Comparison of ENCODE assay signal across 8 cellular contexts in genomic region chr1:25799758-25800537, GRCh38. TPM values are rescaled to one million over a fixed set of nuclear protein-coding genes. Genes with fewer than 3 reads are reported as not detected.
DNase-seq lines count a peak whose midpoint lies in the region; ATAC-seq and TF ChIP-seq lines count a peak whose summit lies in the region.

Gene SELENON (plus strand): TSS chr1:25800193. CDS start chr1:25800231, 38 bp downstream.

- H3K27me3 Mint-ChIP-seq in HFFc6 (ENCODE audit: insufficient read depth) (peaks cover 7% of the 10 kb centered on the region), immature natural killer cell (ENCODE audit: low read depth in 3 of 3) (peaks cover 4 to 11% (median 5%) of the 10 kb centered on the region in 3 donors)

- H3K9me3 Mint-ChIP-seq in HFFc6 (no peaks in the 10 kb centered on the region), immature natural killer cell (no peaks in the 10 kb centered on the region)

- DNase-seq in HFFc6: no peak
- DNase-seq in caudate nucleus (lab: John Stamatoyannopoulos, UW): peak in 23 of 61 donors; percentile 10 to 62 (median 29)
- peak in 2 of 3 donors; percentile 35 to 36 for DNase-seq in immature natural killer cell

- H3K4me1 ChIP-seq in skeletal muscle satellite cell (ENCODE audit: control insufficient read depth, insufficient read depth, low read length): peaks cover 18% of the 10 kb centered on the region

- peak within 1 kb of the TSS; percentile 83 for H3K4me3 ChIP-seq in skeletal muscle satellite cell (ENCODE audit: low read length)

- H3K27ac ChIP-seq in C4-2B: peak within 1 kb of the TSS; percentile 65
- peak within 1 kb of the TSS; percentile 73 for H3K27ac ChIP-seq in caudate nucleus (ENCODE audit: low read depth, low read length)

- peak within 1 kb of the TSS; percentile 63 for H3K27ac Mint-ChIP-seq in HFFc6
- H3K27ac Mint-ChIP-seq in immature natural killer cell: peak within 1 kb of the TSS; percentile 30 to 82 (median 62)

- H3K4me2 ChIP-seq in skeletal muscle satellite cell (ENCODE audit: low read length): peak within 1 kb of the TSS; percentile 99

- peaks cover 6% of the 10 kb centered on the region for H3K27me3 ChIP-seq in skeletal muscle satellite cell (ENCODE audit: control insufficient read depth, insufficient read depth, low read length)

- H3K36me3 Mint-ChIP-seq in HFFc6 (ENCODE audit: low read depth) (no peaks in the 10 kb centered on the region), immature natural killer cell (no peaks in the 10 kb centered on the region)

- peak; percentile 68 for ATAC-seq in SK-N-SH treated with all-trans-retinoic acid at 6 μM for 48 hours
- no peak for ATAC-seq in HG02973 (IDR thresholded peaks at IDR 0.05; ENCODE audit: unreplicated experiment)
- ATAC-seq in GM21367 (IDR thresholded peaks at IDR 0.05; ENCODE audit: unreplicated experiment): no peak

- H3K4me3 Mint-ChIP-seq in HFFc6: peak within 1 kb of the TSS; percentile 89
- peak within 1 kb of the TSS; percentile 78 to 81 (median 79) for H3K4me3 Mint-ChIP-seq in immature natural killer cell

- no peak for TF ChIP-seq CTCF in C4-2B (conservative IDR thresholded peaks at IDR 0.05)
- no peak for TF ChIP-seq CTCF in HFFc6 (IDR thresholded peaks at IDR 0.05)

- peak within 1 kb of the TSS; percentile 84 for H3K9ac ChIP-seq in skeletal muscle satellite cell (ENCODE audit: low read depth, low read length)

- H3K4me1 Mint-ChIP-seq in HFFc6 (ENCODE audit: low read depth) (peaks cover 37% of the 10 kb centered on the region), immature natural killer cell (peaks cover 26 to 31% of the 10 kb centered on the region in 2 donors)

- no peaks in the 10 kb centered on the region for H3K9me3 ChIP-seq in skeletal muscle satellite cell (replicated peaks; ENCODE audit: low read length)

- H3K36me3 ChIP-seq in skeletal muscle satellite cell (ENCODE audit: insufficient read depth, low read length): no peaks in the 10 kb centered on the region

TF ChIP-seq in SK-N-SH treated with all-trans-retinoic acid at 6 μM for 48 hours, 23 proteins besides CTCF, POLR2A, EP300 and RAD21:
- TF ChIP-seq, protein P1, sequence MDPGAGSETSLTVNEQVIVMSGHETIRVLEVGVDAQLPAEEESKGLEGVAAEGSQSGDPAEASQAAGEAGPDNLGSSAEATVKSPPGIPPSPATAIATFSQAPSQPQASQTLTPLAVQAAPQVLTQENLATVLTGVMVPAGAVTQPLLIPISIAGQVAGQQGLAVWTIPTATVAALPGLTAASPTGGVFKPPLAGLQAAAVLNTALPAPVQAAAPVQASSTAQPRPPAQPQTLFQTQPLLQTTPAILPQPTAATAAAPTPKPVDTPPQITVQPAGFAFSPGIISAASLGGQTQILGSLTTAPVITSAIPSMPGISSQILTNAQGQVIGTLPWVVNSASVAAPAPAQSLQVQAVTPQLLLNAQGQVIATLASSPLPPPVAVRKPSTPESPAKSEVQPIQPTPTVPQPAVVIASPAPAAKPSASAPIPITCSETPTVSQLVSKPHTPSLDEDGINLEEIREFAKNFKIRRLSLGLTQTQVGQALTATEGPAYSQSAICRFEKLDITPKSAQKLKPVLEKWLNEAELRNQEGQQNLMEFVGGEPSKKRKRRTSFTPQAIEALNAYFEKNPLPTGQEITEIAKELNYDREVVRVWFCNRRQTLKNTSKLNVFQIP (CRISPR knock-in tag; IDR thresholded peaks at IDR 0.05; ENCODE audit: borderline replicate concordance, low read depth): no peak
- TF ChIP-seq CSDC2 (CRISPR knock-in tag; IDR thresholded peaks at IDR 0.05) (no peak), RARB (CRISPR knock-in tag; IDR thresholded peaks at IDR 0.05) (no peak), ZC3H10 (CRISPR knock-in tag; IDR thresholded peaks at IDR 0.05) (no peak), ARNTL (CRISPR knock-in tag; IDR thresholded peaks at IDR 0.05; ENCODE audit: borderline replicate concordance, low read depth) (no peak), PPARA (CRISPR knock-in tag; IDR thresholded peaks at IDR 0.05; ENCODE audit: borderline replicate concordance) (no peak), ZNF565 (CRISPR knock-in tag; conservative IDR thresholded peaks at IDR 0.05; ENCODE audit: low read depth) (no peak), TOX (CRISPR knock-in tag; IDR thresholded peaks at IDR 0.05; ENCODE audit: borderline replicate concordance) (no peak), ISL1 (CRISPR knock-in tag; IDR thresholded peaks at IDR 0.05) (no peak), CREB5 (CRISPR knock-in tag; IDR thresholded peaks at IDR 0.05; ENCODE audit: low read depth) (no peak), ZFP3 (CRISPR knock-in tag; IDR thresholded peaks at IDR 0.05) (no peak), TCF4 (CRISPR knock-in tag; IDR thresholded peaks at IDR 0.05; ENCODE audit: borderline replicate concordance) (no peak), ZFP30 (CRISPR knock-in tag; IDR thresholded peaks at IDR 0.05) (no peak), TSHZ2 (CRISPR knock-in tag; IDR thresholded peaks at IDR 0.05) (no peak), CSRNP3 (CRISPR knock-in tag; IDR thresholded peaks at IDR 0.05) (no peak)
- TF ChIP-seq, protein P2, sequence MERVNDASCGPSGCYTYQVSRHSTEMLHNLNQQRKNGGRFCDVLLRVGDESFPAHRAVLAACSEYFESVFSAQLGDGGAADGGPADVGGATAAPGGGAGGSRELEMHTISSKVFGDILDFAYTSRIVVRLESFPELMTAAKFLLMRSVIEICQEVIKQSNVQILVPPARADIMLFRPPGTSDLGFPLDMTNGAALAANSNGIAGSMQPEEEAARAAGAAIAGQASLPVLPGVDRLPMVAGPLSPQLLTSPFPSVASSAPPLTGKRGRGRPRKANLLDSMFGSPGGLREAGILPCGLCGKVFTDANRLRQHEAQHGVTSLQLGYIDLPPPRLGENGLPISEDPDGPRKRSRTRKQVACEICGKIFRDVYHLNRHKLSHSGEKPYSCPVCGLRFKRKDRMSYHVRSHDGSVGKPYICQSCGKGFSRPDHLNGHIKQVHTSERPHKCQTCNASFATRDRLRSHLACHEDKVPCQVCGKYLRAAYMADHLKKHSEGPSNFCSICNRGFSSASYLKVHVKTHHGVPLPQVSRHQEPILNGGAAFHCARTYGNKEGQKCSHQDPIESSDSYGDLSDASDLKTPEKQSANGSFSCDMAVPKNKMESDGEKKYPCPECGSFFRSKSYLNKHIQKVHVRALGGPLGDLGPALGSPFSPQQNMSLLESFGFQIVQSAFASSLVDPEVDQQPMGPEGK (CRISPR knock-in tag; IDR thresholded peaks at IDR 0.05; ENCODE audit: borderline replicate concordance): no peak

RNA-seq across cellular contexts. Expression of gene SELENON, which starts in this region (rescaled TPM):
- 10 to 100 TPM; 48.1 to 64.5 (median 58.8) TPM for total RNA-seq in HFFc6 (2021; fragmentation: NEBNext Ultra II Directional; extraction: Animal tissue kit (Norgen Biotek cat#: 25700))
- 1 to 10 TPM in 1 of 3 donors, under 1 TPM in 2; 0.79 to 1.6 (median 0.90) TPM for polyA plus RNA-seq in immature natural killer cell
- total RNA-seq in skeletal muscle satellite cell (2012; rRNA removed): 24.8 and 34.9 TPM in 2 replicates
